In the genomic region with DNA sequence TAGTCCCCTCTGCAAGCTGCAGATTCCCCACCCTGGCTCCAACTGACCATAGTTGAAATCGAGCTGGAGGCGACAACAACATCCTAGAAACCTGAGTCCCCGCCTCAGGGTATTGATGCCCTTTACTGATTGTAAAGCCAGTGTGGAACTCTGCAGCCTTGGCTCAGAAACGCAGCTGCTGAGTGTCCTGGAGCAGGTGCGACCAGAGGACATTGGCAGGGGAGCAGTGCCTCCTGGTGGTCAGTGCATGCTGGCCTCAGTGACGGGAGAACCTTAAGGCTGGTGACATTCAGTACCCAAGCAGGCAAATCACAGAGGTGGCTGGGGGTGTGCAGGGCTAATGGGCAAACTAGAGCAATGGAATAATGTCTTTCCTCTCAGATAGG, we compare ENCODE assay signal across 8 cellular contexts.
A peak's percentile ranks its signal among the peaks of the same experiment; 100 is the strongest.
DNase-seq lines count a peak whose midpoint lies in the region; ATAC-seq and TF ChIP-seq lines count a peak whose summit lies in the region.

No MANE protein-coding gene starts in this region.

- ATAC-seq in RWPE2 (ENCODE audit: low read depth): peak; percentile 76
- no peak for ATAC-seq in GM21526 (IDR thresholded peaks at IDR 0.05; ENCODE audit: low FRiP score, unreplicated experiment)

- DNase-seq in SIG-M5 treated with dmso at 0.1 percent for 504 hours (lab: John Stamatoyannopoulos, UW; ENCODE audit: unreplicated experiment): peak; percentile 12
- no peak for DNase-seq in SIG-M5 (lab: John Stamatoyannopoulos, UW)
- no peak for DNase-seq in RWPE2 (ENCODE audit: low spot score)
- peak; percentile 20 for DNase-seq in adipocyte (ENCODE audit: low read depth)
- peak; percentile 9 for DNase-seq in iris pigment epithelial cell (ENCODE audit: low read depth)
- DNase-seq in stimulated activated CD4-positive, alpha-beta T cell treated with anti-CD3 and anti-CD28 coated beads, Interleukin-4, amount 100 ng/mL, for 4 hours: peak; percentile 24 to 29
- no peak for DNase-seq in GM10266 (ENCODE audit: extremely low spot score)

- H3K27me3 ChIP-seq in RWPE2 (ENCODE audit: insufficient read depth, poor library complexity, severe bottlenecking) (no peaks in the 10 kb centered on the region), adipocyte (replicated peaks; ENCODE audit: control insufficient read depth, insufficient read depth, low read length) (no peaks in the 10 kb centered on the region)

- H3K4me3 ChIP-seq in RWPE2 (ENCODE audit: severe bottlenecking): no peak overlapping the region
- H3K4me3 ChIP-seq in adipocyte (ENCODE audit: low read length): no peak overlapping the region

- TF ChIP-seq CTCF in RWPE2 (IDR thresholded peaks at IDR 0.05; ENCODE audit: poor library complexity, severe bottlenecking) (peak; percentile 78), GM10266 (IDR thresholded peaks at IDR 0.05; ENCODE audit: control insufficient read depth, insufficient read depth, low read depth, missing control alignments) (no peak)

- H3K9me3 ChIP-seq in RWPE2 (ENCODE audit: severe bottlenecking) (no peaks in the 10 kb centered on the region), adipocyte (ENCODE audit: control insufficient read depth, low read length) (no peaks in the 10 kb centered on the region)

- H3K36me3 ChIP-seq in RWPE2 (ENCODE audit: low read depth) (no peaks in the 10 kb centered on the region), adipocyte (ENCODE audit: control insufficient read depth, insufficient read depth, low read length, severe bottlenecking) (no peaks in the 10 kb centered on the region)

- H3K27ac ChIP-seq in RWPE2 (ENCODE audit: poor library complexity, severe bottlenecking): no peak overlapping the region

- H3K4me1 ChIP-seq in RWPE2 (ENCODE audit: insufficient read depth, poor library complexity, severe bottlenecking) (peaks cover 5% of the 10 kb centered on the region), adipocyte (ENCODE audit: control insufficient read depth, insufficient read depth, low read length) (no peaks in the 10 kb centered on the region)

- no peak overlapping the region for H3K9ac ChIP-seq in adipocyte (ENCODE audit: low read length)

Comparison
In these comparisons a context has a peak if more than half of its experiments do, and no peak if none do; other contexts are left out.
1. DNase-seq: peak in SIG-M5 treated with dmso at 0.1 percent for 504 hours (single experiment), adipocyte (single experiment), iris pigment epithelial cell (single experiment) and stimulated activated CD4-positive, alpha-beta T cell treated with anti-CD3 and anti-CD28 coated beads, Interleukin-4, amount 100 ng/mL, for 4 hours (2 of 2); none in SIG-M5 (single experiment), RWPE2 (single experiment) and GM10266 (single experiment).